In the genomic region with DNA sequence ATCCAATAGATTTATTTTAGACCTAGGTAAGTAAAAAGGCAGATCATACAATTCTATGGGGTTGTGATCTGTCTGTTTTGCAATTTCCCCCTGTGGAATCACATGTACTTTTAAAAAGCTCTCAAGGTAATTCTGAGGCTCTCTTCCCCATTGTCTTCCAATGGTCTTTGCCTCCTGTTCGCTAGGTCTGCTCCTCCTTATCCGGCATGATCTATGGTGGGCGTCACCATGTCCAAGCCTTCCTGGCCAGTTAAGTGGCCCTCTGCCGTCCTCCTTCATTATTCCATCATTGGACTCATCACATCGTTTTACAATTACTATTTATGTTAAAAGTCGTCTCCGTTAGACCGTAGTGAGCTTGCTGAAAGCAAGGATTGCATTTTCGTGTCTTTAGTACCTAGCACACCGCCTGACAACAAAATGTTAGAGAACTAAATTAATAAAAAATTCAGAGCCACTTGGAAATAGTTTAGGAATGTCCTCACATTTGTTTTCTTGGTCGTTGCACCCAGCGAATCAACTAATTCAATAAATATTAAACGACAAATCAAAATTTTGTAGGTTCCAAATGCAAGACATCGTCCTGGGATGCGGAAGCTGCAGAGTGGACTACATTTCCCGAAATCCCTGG, we compare ENCODE assay signal across 8 cellular contexts. TPM values are rescaled to one million over a fixed set of nuclear protein-coding genes. Genes with fewer than 3 reads are reported as not detected.
DNase-seq lines count a peak whose midpoint lies in the region; ATAC-seq and TF ChIP-seq lines count a peak whose summit lies in the region.

No MANE protein-coding gene starts in this region.

- no peak overlapping the region for H3K4me2 ChIP-seq in mesenchymal stem cell (ENCODE audit: low read length, poor library complexity, severe bottlenecking)

- peak; percentile 70 for DNase-seq in activated CD4-positive, alpha-beta T cell treated with anti-CD3 and anti-CD28 coated beads, Interleukin-2, amount 10 ng/mL, durations not matched to agents 24 days and 14 days
- no peak for DNase-seq in activated CD4-positive, alpha-beta T cell treated with anti-CD3 and anti-CD28 coated beads, Interleukin-2, amount 50 U/mL, for 1 hour
- peak; percentile 57 to 72 for DNase-seq in SHP77 (lab: John Stamatoyannopoulos, UW)
- DNase-seq in coronary artery (ENCODE audit: low spot score) = no peak
- DNase-seq in mesenchymal stem cell = peak; percentile 53
- peak in 1 of 2 donors; percentile 24 for DNase-seq in uterus
- DNase-seq in mucosa of gallbladder (ENCODE audit: low spot score) = no peak

- H3K27me3 ChIP-seq in mesenchymal stem cell (ENCODE audit: control insufficient read depth in 1 of 2, insufficient read depth in 1 of 2, low read length in 2 of 2) (no peaks in the 10 kb centered on the region), uterus (no peaks in the 10 kb centered on the region)

- no peaks in the 10 kb centered on the region for H3K79me1 ChIP-seq in mesenchymal stem cell (replicated peaks; ENCODE audit: low read length, poor library complexity, severe bottlenecking)

- H3K36me3 ChIP-seq in mesenchymal stem cell (ENCODE audit: control insufficient read depth in 1 of 2, insufficient read depth in 2 of 2, low read depth in 1 of 2, low read length in 2 of 2) (no peaks in the 10 kb centered on the region), uterus (no peaks in the 10 kb centered on the region)

- H4K91ac ChIP-seq in mesenchymal stem cell (ENCODE audit: low read length) = no peak overlapping the region

- H2AFZ ChIP-seq in mesenchymal stem cell (ENCODE audit: low read depth, low read length) = peak overlapping the region; percentile 66

- no peak overlapping the region for H3K23ac ChIP-seq in mesenchymal stem cell (ENCODE audit: low read length in 2 of 2)

- H3K18ac ChIP-seq in mesenchymal stem cell (ENCODE audit: low read depth in 1 of 2, low read length in 2 of 2) = no peak overlapping the region

- no peak overlapping the region for H2AK5ac ChIP-seq in mesenchymal stem cell (ENCODE audit: low read length, severe bottlenecking)

- peaks cover 4% of the 10 kb centered on the region for H3K36me3 Mint-ChIP-seq in activated CD4-positive, alpha-beta T cell treated with anti-CD3 and anti-CD28 coated beads, Interleukin-2, amount 10 ng/mL, durations not matched to agents 24 days and 14 days (ENCODE audit: low read depth)

- intact Hi-C loops in activated CD4-positive, alpha-beta T cell treated with anti-CD3 and anti-CD28 coated beads, Interleukin-2, amount 10 ng/mL, durations not matched to agents 24 days and 14 days (cut with micrococcal nuclease) = loop anchor here (2.0 to 10.0 kb wide), 4 partner anchors 120 to 1387 kb away; partner anchors contain the start of genes FBXO30 and SHPRH
- intact Hi-C loops in uterus (cut with DNase I; ENCODE audit: low total_unique reads) = no loop called here

- peak overlapping the region; percentile 93 for H3K27ac Mint-ChIP-seq in activated CD4-positive, alpha-beta T cell treated with anti-CD3 and anti-CD28 coated beads, Interleukin-2, amount 10 ng/mL, durations not matched to agents 24 days and 14 days

- 8% methylated on average over 16 of the region's 16 CpGs for WGBS in mesenchymal stem cell

- peak overlapping the region; percentile 89 for H4K8ac ChIP-seq in mesenchymal stem cell (ENCODE audit: low read length)

- no peak overlapping the region for H2BK12ac ChIP-seq in mesenchymal stem cell (ENCODE audit: low read length in 2 of 2)

- ATAC-seq in HG03575 (IDR thresholded peaks at IDR 0.05; ENCODE audit: extremely low read depth, insufficient number of reproducible peaks, low FRiP score, unreplicated experiment) = peak; percentile 7

- peak overlapping the region; percentile 98 for H3K4me3 Mint-ChIP-seq in activated CD4-positive, alpha-beta T cell treated with anti-CD3 and anti-CD28 coated beads, Interleukin-2, amount 10 ng/mL, durations not matched to agents 24 days and 14 days

- TF ChIP-seq POLR2A in uterus (IDR thresholded peaks at IDR 0.05) = no peak

- H2BK15ac ChIP-seq in mesenchymal stem cell (ENCODE audit: low read depth, poor library complexity, severe bottlenecking) = no peak overlapping the region

- peaks cover 3% of the 10 kb centered on the region for H3K9me3 Mint-ChIP-seq in activated CD4-positive, alpha-beta T cell treated with anti-CD3 and anti-CD28 coated beads, Interleukin-2, amount 10 ng/mL, durations not matched to agents 24 days and 14 days

- H3K27ac ChIP-seq in coronary artery = peak overlapping the region; percentile 23 to 93
- H3K27ac ChIP-seq in mesenchymal stem cell (ENCODE audit: low read length, poor library complexity, severe bottlenecking) = no peak overlapping the region
- H3K27ac ChIP-seq in uterus = peak overlapping the region; percentile 57 to 97

- no peaks in the 10 kb centered on the region for H3K9me3 ChIP-seq in mesenchymal stem cell (ENCODE audit: control insufficient read depth, low read length)
- no peaks in the 10 kb centered on the region for H3K9me3 ChIP-seq in uterus

- H2BK5ac ChIP-seq in mesenchymal stem cell (ENCODE audit: low read depth, low read length, poor library complexity, severe bottlenecking) = no peak overlapping the region

- peaks cover 27% of the 10 kb centered on the region for H3K4me1 Mint-ChIP-seq in activated CD4-positive, alpha-beta T cell treated with anti-CD3 and anti-CD28 coated beads, Interleukin-2, amount 10 ng/mL, durations not matched to agents 24 days and 14 days

- peak overlapping the region; percentile 92 for H3K9ac ChIP-seq in mesenchymal stem cell (ENCODE audit: low read length)

- TF ChIP-seq CTCF in coronary artery (IDR thresholded peaks at IDR 0.05) (no peak), uterus (IDR thresholded peaks at IDR 0.05) (no peak)

- no peak overlapping the region for H3K4ac ChIP-seq in mesenchymal stem cell (ENCODE audit: low read depth in 1 of 2, low read length in 2 of 2)

- H3K4me3 ChIP-seq in coronary artery (peak overlapping the region; percentile 88), mesenchymal stem cell (ENCODE audit: insufficient read depth in 1 of 2, low read depth in 1 of 2, low read length in 2 of 2) (peak overlapping the region in 1 of 2 experiments; percentile 98), uterus (peak overlapping the region; percentile 66 to 93)

- H3K4me1 ChIP-seq in mesenchymal stem cell (ENCODE audit: control insufficient read depth, insufficient read depth, low read depth, low read length) (peaks cover 2% of the 10 kb centered on the region), uterus (peaks cover 0 to 4% of the 10 kb centered on the region in 2 donors)

- H3K27me3 Mint-ChIP-seq in activated CD4-positive, alpha-beta T cell treated with anti-CD3 and anti-CD28 coated beads, Interleukin-2, amount 10 ng/mL, durations not matched to agents 24 days and 14 days = no peaks in the 10 kb centered on the region

- no peak overlapping the region for H2BK120ac ChIP-seq in mesenchymal stem cell (ENCODE audit: low read depth, low read length)

- no peak overlapping the region for H3K14ac ChIP-seq in mesenchymal stem cell (ENCODE audit: low read length in 2 of 2)

RNA-seq across cellular contexts. Expression of gene STXBP5, which starts 2.2 kb away (rescaled TPM):
- 28.6 and 29.5 TPM in 2 replicates for total RNA-seq in activated CD4-positive, alpha-beta T cell treated with anti-CD3 and anti-CD28 coated beads, Interleukin-2, amount 10 ng/mL, durations not matched to agents 24 days and 14 days
- 10.6 TPM for polyA plus RNA-seq in mesenchymal stem cell (2013, experiment 1 of 2)
- polyA plus RNA-seq in mesenchymal stem cell (2013, experiment 2 of 2) = 10.0 TPM
- total RNA-seq in uterus (10 to 100 TPM; 28.9 to 80.2 (median 36.9) TPM), mucosa of gallbladder (23.0 TPM)

Comparison
In these comparisons a context has a peak if more than half of its experiments do, and no peak if none do; other contexts are left out.
1. DNase-seq: peak in activated CD4-positive, alpha-beta T cell treated with anti-CD3 and anti-CD28 coated beads, Interleukin-2, amount 10 ng/mL, durations not matched to agents 24 days and 14 days (single experiment), SHP77 (2 of 2) and mesenchymal stem cell (single experiment); none in activated CD4-positive, alpha-beta T cell treated with anti-CD3 and anti-CD28 coated beads, Interleukin-2, amount 50 U/mL, for 1 hour (single experiment), coronary artery (single experiment) and mucosa of gallbladder (single experiment).